15 cellular contexts compared by ENCODE assay signal in the genomic region with DNA sequence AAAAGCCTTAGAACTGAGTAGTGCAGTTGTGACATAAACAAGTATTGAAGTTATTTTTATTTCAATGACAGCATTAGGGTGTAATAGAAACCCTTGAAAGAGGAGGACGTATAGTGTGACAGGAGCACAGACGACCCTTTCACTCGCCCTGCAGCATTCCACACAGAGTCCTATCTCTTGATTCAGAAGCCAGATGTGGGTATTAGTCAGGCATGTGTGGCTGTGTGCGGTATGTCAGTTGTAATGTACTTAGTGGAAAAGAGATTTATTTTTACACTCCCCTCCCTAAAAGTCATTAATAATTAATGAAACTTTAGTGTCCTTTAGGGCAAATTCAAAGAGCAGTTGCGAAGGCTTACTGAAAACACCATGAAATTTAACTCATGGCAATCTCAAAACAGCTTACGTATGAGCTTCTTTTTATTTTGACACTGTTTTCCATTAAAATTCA.
DNase-seq lines count a peak whose midpoint lies in the region; ATAC-seq, FAIRE-seq and TF ChIP-seq lines count a peak whose summit lies in the region.
"Had no signal": no experiment of that assay in that cellular context is flagged by ENCODE, and none has a peak within 500 bp of the region (broad histone marks: within the 10 kb centered on the region; RNA-seq: fewer than 3 reads in every experiment).

No MANE protein-coding gene starts in this region.

- no peak overlapping the region for H2AFZ ChIP-seq in SK-N-SH (ENCODE audit: low read depth)

- H3K9me3 ChIP-seq in SK-N-SH, result no peaks in the 10 kb centered on the region
- no peaks in the 10 kb centered on the region for H3K9me3 ChIP-seq in psoas muscle
- H3K9me3 ChIP-seq: sigmoid colon had no signal

- TF ChIP-seq CTCF in SK-N-SH (IDR thresholded peaks at IDR 0.05) (no peak), foreskin fibroblast (IDR thresholded peaks at IDR 0.05; ENCODE audit: low read depth, low read length) (no peak), psoas muscle (IDR thresholded peaks at IDR 0.05) (no peak)

- intact Hi-C loops in psoas muscle (cut with DNase I), result no loop called here
- intact Hi-C loops in cardiac septum (cut with DNase I), result no loop called here

- H3K4me1 ChIP-seq in SK-N-SH (ENCODE audit: control insufficient read depth in 1 of 2, insufficient read depth in 2 of 2, low read depth in 1 of 2, low read length in 1 of 2) (peaks cover 12 to 14% of the 10 kb centered on the region in 2 experiments; a peak in 3 of 4 replicates), psoas muscle (peaks cover 7% of the 10 kb centered on the region)
- H3K4me1 ChIP-seq: breast epithelium, sigmoid colon had no signal

- no peaks in the 10 kb centered on the region for H4K20me1 ChIP-seq in SK-N-SH (ENCODE audit: insufficient read depth)

- H3K27ac ChIP-seq in SK-N-SH (ENCODE audit: low read depth in 2 of 2, low read length in 1 of 2) (peak overlapping the region; percentile 38 to 58; a peak in 3 of 4 replicates), psoas muscle (peak overlapping the region; percentile 51)
- H3K27ac ChIP-seq: breast epithelium, sigmoid colon had no signal

- H3F3A ChIP-seq in SK-N-SH (replicated peaks; ENCODE audit: insufficient read depth), result no peaks in the 10 kb centered on the region

- ATAC-seq in psoas muscle (peak; percentile 61 to 95 (median 84)), GM18520 (IDR thresholded peaks at IDR 0.05; ENCODE audit: unreplicated experiment) (no peak), GM19397 (IDR thresholded peaks at IDR 0.05; ENCODE audit: unreplicated experiment) (no peak)

- H3K9me2 ChIP-seq in SK-N-SH, result no peaks in the 10 kb centered on the region

- H3K36me3 ChIP-seq in SK-N-SH (replicated peaks in 1 of 2; ENCODE audit: control insufficient read depth in 1 of 2, insufficient read depth in 2 of 2, low read length in 1 of 2), result no peaks in the 10 kb centered on the region
- no peaks in the 10 kb centered on the region for H3K36me3 ChIP-seq in psoas muscle (ENCODE audit: insufficient read depth in 1 of 2, low read depth in 1 of 2)
- H3K36me3 ChIP-seq: breast epithelium, sigmoid colon had no signal

- H3K4me3 ChIP-seq in SK-N-SH (ENCODE audit: low read depth in 2 of 2, low read length in 1 of 2) (no peak overlapping the region), foreskin fibroblast (ENCODE audit: low read depth in 1 of 2, low read length in 2 of 2) (no peak overlapping the region), psoas muscle (peak overlapping the region; percentile 23)
- H3K4me3 ChIP-seq: breast epithelium, sigmoid colon had no signal

- peak overlapping the region; percentile 35; the same call in 1 of the 2 replicates for H3K4me2 ChIP-seq in SK-N-SH

- peak; percentile 2 for DNase-seq in H54 (ENCODE audit: insufficient read length, low spot score)
- DNase-seq in SK-N-SH, result peak; percentile 60
- peak; percentile 86 to 90 for DNase-seq in foreskin fibroblast
- no peak for DNase-seq in psoas muscle
- DNase-seq in cardiac septum (ENCODE audit: low spot score), result no peak
- no peak for DNase-seq in NCI-H2227 treated with DMSO at 0.1 percent for 48 hours (lab: John Stamatoyannopoulos, UW)
- DNase-seq: activated T-cell treated with anti-CD3 and anti-CD28 coated beads, Interleukin-2, amount 50 U/mL, for 1 hour; DMS79 treated with DMSO at 0.1 percent for 48 hours; midbrain; NCI-H2029; sigmoid colon had no signal

- POLR2A ChIA-PET in SK-N-SH (lab: Yijun Ruan, JAX), result no interaction called here

- TF ChIP-seq RAD21 in SK-N-SH (IDR thresholded peaks at IDR 0.05; ENCODE audit: low read length), result no peak; the same call in 1 of the 2 replicates

- H3K9ac ChIP-seq in SK-N-SH, result no peak overlapping the region

- no peak for FAIRE-seq in H54 (lab: Jason Lieb, UNC)
- FAIRE-seq: urothelium cell line had no signal

- TF ChIP-seq EP300 in SK-N-SH (IDR thresholded peaks at IDR 0.05; ENCODE audit: borderline replicate concordance in 1 of 2, low read depth in 1 of 2, low read length in 1 of 2), result peak; percentile 38 to 85; a peak in 3 of 4 replicates

- TF ChIP-seq POLR2A in H54 (IDR thresholded peaks at IDR 0.05; ENCODE audit: low read depth, low read length), result no peak

- H3K79me2 ChIP-seq in SK-N-SH (ENCODE audit: insufficient read depth), result no peaks in the 10 kb centered on the region

- H3K27me3 ChIP-seq in SK-N-SH (ENCODE audit: insufficient read depth) (no peaks in the 10 kb centered on the region), psoas muscle (ENCODE audit: insufficient read depth in 3 of 3, low read length in 2 of 3) (no peaks in the 10 kb centered on the region)
- H3K27me3 ChIP-seq: breast epithelium, sigmoid colon had no signal

- CTCF ChIA-PET in SK-N-SH (lab: Yijun Ruan, JAX), result no interaction called here

- 16% methylated on average over 6 of the region's 6 CpGs for WGBS in SK-N-SH (ENCODE audit: low lambda C conversion rate)
- WGBS in psoas muscle, 3 donors, result 20 to 31% (median 22%) methylated on average over 6 of the region's 6 CpGs

TF ChIP-seq in SK-N-SH, 30 proteins besides CTCF, POLR2A, EP300 and RAD21 (continues in another document):
- TF ChIP-seq, protein P1, sequence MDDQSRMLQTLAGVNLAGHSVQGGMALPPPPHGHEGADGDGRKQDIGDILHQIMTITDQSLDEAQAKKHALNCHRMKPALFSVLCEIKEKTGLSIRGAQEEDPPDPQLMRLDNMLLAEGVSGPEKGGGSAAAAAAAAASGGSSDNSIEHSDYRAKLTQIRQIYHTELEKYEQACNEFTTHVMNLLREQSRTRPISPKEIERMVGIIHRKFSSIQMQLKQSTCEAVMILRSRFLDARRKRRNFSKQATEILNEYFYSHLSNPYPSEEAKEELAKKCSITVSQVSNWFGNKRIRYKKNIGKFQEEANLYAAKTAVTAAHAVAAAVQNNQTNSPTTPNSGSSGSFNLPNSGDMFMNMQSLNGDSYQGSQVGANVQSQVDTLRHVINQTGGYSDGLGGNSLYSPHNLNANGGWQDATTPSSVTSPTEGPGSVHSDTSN (IDR thresholded peaks at IDR 0.05), result peak; percentile 71
- TF ChIP-seq FOXM1 (IDR thresholded peaks at IDR 0.05; ENCODE audit: low read depth) (no peak), RXRA (IDR thresholded peaks at IDR 0.05; ENCODE audit: borderline replicate concordance, low read depth) (0 out of 2 replicates have a peak, but pooled peaks have one; percentile 28), FOSL2 (IDR thresholded peaks at IDR 0.05; ENCODE audit: borderline replicate concordance, low read depth) (peak; percentile 56; the same call in 1 of the 2 replicates), CHD2 (IDR thresholded peaks at IDR 0.05; ENCODE audit: low read length, partially characterized antibody) (peak; percentile 16), MXI1 (IDR thresholded peaks at IDR 0.05; ENCODE audit: low read depth, low read length) (peak; percentile 53; the same call in 1 of the 2 replicates), POLR2AphosphoS5 (IDR thresholded peaks at IDR 0.05; ENCODE audit: low read depth, low read length) (no peak), RCOR1 (IDR thresholded peaks at IDR 0.05; ENCODE audit: low read length) (peak; percentile 96), TCF12 (IDR thresholded peaks at IDR 0.05) (peak; percentile 88), NRF1 (IDR thresholded peaks at IDR 0.05; ENCODE audit: low read depth, low read length) (no peak), YY1 (IDR thresholded peaks at IDR 0.05; ENCODE audit: low read depth) (no peak), EZH2phosphoT487 (IDR thresholded peaks at IDR 0.05; ENCODE audit: borderline replicate concordance, low read depth) (no peak), GATA2 (CRISPR knock-in tag; IDR thresholded peaks at IDR 0.05) (peak; percentile 68), SIN3A (IDR thresholded peaks at IDR 0.05; ENCODE audit: borderline replicate concordance, low read depth, low read length) (no peak), TEAD4 (IDR thresholded peaks at IDR 0.05; ENCODE audit: borderline replicate concordance, insufficient read depth) (peak; percentile 72; the same call in 1 of the 2 replicates), TAF1 (IDR thresholded peaks at IDR 0.05; ENCODE audit: borderline replicate concordance, low read depth, low read length) (no peak), JUND (IDR thresholded peaks at IDR 0.05) (no peak; the same call in 1 of the 2 replicates), RFX5 (IDR thresholded peaks at IDR 0.05; ENCODE audit: low read length) (no peak), NFIC (IDR thresholded peaks at IDR 0.05; ENCODE audit: borderline replicate concordance) (peak; percentile 33; the same call in 1 of the 2 replicates)
- TF ChIP-seq, protein P2, sequence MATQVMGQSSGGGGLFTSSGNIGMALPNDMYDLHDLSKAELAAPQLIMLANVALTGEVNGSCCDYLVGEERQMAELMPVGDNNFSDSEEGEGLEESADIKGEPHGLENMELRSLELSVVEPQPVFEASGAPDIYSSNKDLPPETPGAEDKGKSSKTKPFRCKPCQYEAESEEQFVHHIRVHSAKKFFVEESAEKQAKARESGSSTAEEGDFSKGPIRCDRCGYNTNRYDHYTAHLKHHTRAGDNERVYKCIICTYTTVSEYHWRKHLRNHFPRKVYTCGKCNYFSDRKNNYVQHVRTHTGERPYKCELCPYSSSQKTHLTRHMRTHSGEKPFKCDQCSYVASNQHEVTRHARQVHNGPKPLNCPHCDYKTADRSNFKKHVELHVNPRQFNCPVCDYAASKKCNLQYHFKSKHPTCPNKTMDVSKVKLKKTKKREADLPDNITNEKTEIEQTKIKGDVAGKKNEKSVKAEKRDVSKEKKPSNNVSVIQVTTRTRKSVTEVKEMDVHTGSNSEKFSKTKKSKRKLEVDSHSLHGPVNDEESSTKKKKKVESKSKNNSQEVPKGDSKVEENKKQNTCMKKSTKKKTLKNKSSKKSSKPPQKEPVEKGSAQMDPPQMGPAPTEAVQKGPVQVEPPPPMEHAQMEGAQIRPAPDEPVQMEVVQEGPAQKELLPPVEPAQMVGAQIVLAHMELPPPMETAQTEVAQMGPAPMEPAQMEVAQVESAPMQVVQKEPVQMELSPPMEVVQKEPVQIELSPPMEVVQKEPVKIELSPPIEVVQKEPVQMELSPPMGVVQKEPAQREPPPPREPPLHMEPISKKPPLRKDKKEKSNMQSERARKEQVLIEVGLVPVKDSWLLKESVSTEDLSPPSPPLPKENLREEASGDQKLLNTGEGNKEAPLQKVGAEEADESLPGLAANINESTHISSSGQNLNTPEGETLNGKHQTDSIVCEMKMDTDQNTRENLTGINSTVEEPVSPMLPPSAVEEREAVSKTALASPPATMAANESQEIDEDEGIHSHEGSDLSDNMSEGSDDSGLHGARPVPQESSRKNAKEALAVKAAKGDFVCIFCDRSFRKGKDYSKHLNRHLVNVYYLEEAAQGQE (IDR thresholded peaks at IDR 0.05; ENCODE audit: low read depth, low read length), result no peak
- TF ChIP-seq, protein P3, sequence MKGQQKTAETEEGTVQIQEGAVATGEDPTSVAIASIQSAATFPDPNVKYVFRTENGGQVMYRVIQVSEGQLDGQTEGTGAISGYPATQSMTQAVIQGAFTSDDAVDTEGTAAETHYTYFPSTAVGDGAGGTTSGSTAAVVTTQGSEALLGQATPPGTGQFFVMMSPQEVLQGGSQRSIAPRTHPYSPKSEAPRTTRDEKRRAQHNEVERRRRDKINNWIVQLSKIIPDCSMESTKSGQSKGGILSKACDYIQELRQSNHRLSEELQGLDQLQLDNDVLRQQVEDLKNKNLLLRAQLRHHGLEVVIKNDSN (IDR thresholded peaks at IDR 0.05; ENCODE audit: borderline replicate concordance, low read depth), result no peak

Comparison
In these comparisons a context has a peak if more than half of its experiments do, and no peak if none do; other contexts are left out.
1. DNase-seq: peak in H54 (single experiment), SK-N-SH (single experiment) and foreskin fibroblast (2 of 2); none in psoas muscle (0 of 2), cardiac septum (single experiment) and NCI-H2227 treated with DMSO at 0.1 percent for 48 hours (single experiment).
2. ATAC-seq: peak in psoas muscle (4 of 4); none in GM18520 (single experiment) and GM19397 (single experiment).